1 cellular context compared by ENCODE assay signal in the genomic region with DNA sequence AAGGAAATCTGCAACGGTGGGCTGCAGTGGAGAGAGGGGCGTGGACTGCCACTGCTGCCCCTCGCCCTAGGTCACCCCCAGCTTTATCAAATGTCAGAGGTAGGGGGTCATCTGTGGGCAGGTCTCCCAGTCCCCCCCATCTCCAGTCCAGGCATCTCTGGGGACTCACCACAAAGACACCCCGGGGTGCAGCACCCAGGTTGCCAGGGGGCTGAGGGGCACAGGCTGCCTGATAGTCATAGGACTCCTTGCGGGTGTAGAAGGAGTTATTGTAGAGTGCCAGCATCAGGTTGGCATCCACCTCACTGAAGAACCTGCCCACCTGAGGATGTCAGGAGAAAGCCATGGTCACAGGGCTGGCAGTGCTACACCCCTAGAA.
TF ChIP-seq lines count a peak whose summit lies in the region.

No MANE protein-coding gene starts in this region.

TF ChIP-seq in HCT116, 20 proteins besides CTCF, POLR2A, EP300 and RAD21 (continued from another document):
- TF ChIP-seq POLR2AphosphoS5 (IDR thresholded peaks at IDR 0.05; ENCODE audit: low read depth, low read length): no peak
- no peak for TF ChIP-seq YY1 (IDR thresholded peaks at IDR 0.05; ENCODE audit: extremely low read depth, insufficient replicate concordance, low read depth, low read length)
- TF ChIP-seq, protein P1, sequence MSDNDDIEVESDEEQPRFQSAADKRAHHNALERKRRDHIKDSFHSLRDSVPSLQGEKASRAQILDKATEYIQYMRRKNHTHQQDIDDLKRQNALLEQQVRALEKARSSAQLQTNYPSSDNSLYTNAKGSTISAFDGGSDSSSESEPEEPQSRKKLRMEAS (IDR thresholded peaks at IDR 0.05): no peak
- no peak for TF ChIP-seq FOSL1 (IDR thresholded peaks at IDR 0.05; ENCODE audit: low read depth)
- no peak for TF ChIP-seq JUND (IDR thresholded peaks at IDR 0.05)
- TF ChIP-seq ELF1 (IDR thresholded peaks at IDR 0.05; ENCODE audit: borderline replicate concordance, low read depth): no peak
